In the genomic region with DNA sequence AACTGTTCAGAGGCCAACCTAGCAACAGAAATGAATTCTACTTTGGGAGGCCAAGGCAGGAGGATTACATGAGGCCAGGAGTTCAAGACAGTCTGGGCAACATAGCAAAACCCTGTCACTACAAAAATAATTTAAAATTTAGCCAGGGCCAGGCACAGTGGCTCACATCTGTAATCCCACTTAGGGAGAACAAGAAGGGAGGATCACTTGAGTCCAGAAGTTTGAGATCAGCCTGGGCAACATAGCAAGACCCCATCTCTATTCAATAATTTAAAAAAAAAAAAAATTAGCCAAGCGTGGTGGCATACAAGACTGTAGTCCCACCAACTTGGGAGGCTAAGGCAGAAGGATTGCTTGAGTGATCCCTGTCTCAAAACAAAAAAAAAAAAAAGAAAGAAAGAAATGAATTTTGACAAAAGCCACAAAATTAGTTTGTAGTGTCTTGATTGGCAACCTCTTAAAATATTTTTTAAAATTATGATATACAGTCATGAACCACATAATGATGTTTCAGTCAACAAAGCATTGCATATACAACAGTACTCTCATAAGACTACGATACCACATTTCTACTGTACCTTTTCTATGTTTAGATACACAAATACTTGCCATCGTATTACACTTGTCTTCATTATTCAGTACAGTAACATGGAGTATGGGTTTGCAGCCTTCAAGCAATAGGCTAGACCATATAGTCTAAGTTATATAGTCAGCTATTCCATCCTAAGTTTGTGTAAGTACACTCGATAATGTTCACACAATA, we compare ENCODE assay signal across 8 cellular contexts.
"Had no signal": no experiment of that assay in that cellular context is flagged by ENCODE, and none has a peak within 500 bp of the region (broad histone marks: within the 10 kb centered on the region; RNA-seq: fewer than 3 reads in every experiment).

No MANE protein-coding gene starts in this region.

- ATAC-seq: GM12878 had no signal

- H3K4me3 ChIP-seq: GM12878 had no signal

- FAIRE-seq: G401.6, GM12878, GM12891, GM12892, GM18507, GM19239 had no signal

- DNase-seq: GDM1, GF-D8 had no signal
